Comparison of ENCODE assay signal across 1 cellular context in the genomic region with DNA sequence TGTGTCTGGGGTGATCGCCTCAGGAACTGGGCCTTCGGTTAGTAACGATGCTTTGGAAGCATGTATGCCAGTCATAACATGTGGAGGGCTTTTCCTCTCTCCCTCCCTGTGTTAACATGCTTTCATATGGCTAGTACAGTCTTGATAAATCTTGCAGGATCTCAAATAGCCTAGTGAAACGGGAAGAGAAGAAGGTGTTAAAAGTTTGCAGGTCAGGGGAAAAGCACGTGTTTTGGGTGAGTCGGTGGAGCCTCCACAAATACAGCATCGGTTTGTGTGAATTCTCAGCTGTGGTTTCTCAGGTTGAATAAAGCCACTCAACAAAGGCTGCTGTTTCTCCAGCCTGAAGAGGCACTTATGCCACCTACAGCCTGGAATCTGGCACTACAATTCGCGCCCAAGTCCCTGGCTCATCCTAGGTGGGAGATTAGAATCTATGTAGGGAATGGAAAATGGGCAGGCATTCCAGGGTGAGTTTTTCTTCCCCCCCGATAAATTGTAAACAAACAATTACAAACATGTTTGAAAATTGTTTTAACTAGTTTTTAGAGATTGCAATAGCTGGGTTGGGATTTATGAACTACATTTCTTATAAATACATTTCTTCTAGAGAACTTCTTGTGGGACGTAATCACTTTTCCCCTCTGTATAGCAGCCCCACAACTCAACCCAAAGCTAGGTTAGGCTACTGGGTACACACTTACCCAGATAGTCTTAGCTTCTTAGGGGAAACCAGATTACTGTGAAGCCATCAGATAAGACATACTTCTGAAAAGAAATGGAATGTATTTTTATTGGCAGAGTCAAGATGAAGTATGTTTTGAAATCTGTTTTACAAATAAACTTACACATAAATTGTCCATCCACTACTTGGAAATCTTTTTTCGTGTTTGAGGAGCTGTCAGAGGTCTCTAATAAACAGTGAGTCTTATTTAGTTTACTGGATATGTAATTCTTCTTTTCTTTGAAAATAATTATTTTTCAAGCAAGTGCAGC.
TF ChIP-seq lines count a peak whose summit lies in the region.

No MANE protein-coding gene starts in this region.

TF ChIP-seq in WTC11, 78 proteins besides CTCF, POLR2A, EP300 and RAD21 (continued from another document):
- TF ChIP-seq ZNF532 (CRISPR knock-in tag; IDR thresholded peaks at IDR 0.05; ENCODE audit: borderline replicate concordance) (no peak), SP1 (CRISPR knock-in tag; conservative IDR thresholded peaks at IDR 0.05) (no peak), TEAD1 (CRISPR knock-in tag; IDR thresholded peaks at IDR 0.05) (peak; percentile 90; the same call in 1 of the 2 replicates), HMGXB4 (CRISPR knock-in tag; IDR thresholded peaks at IDR 0.05) (no peak)
- TF ChIP-seq, protein P1, sequence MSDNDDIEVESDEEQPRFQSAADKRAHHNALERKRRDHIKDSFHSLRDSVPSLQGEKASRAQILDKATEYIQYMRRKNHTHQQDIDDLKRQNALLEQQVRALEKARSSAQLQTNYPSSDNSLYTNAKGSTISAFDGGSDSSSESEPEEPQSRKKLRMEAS (CRISPR knock-in tag; IDR thresholded peaks at IDR 0.05): peak; percentile 86
TF ChIP-seq in WTC11: peak in this region for 3.
